Comparison of ENCODE assay signal across 8 cellular contexts in the genomic region with DNA sequence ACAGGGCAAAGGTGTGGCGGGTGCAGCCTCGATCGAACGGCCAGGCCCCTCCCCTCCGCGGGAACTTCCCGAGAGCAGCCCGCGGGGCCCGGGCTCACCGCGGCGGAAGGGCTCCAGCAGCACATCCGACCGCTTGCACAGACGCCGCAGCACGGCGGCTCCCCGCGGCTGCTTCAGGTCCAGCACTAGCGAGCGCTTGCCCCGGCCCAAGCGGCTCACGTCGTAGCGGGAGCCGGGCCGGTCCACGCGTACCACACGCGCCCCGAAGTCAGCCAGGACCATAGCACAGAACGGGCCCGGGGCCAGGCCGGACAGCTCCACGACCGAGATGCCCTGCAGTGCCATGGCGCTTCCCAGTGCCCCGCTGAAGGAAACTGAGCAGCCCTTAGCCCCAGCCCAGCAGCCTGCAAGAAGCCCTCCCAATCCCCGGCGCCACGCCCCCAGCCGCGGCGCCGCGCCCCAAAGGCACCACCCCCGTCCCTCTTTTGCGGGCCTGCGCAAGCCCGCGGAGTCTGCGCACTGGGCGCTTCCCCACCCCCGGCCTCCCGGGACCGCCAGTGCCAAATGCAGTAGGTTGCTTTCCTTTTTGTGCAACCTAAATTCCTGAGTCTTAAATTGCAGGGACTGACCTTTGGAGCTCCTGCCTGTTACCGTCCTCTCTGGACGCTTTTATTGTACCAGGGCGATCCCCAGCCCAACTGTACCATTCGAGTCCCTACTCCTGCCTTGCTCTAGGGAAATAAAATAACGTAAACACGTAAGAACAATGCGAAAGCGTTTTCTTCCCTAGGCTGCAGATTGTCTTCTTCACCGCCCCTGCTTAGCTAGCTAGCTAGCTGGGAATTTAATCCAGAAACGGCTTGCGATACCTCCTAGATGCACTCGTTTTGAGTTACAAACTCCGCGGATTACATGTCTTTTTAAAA. TPM values are rescaled to one million over a fixed set of nuclear protein-coding genes. Genes with fewer than 3 reads are reported as not detected.
A peak's percentile ranks its signal among the peaks of the same experiment; 100 is the strongest.
DNase-seq lines count a peak whose midpoint lies in the region; ATAC-seq and TF ChIP-seq lines count a peak whose summit lies in the region.

AMACR (minus strand) TSS at position 376 of the 926 bp plus-strand sequence; CDS start at position 345, 31 bp downstream.

- peak within 1 kb of the TSS; percentile 88 for H3K4me3 Mint-ChIP-seq in activated CD4-positive, alpha-beta T cell treated with anti-CD3 and anti-CD28 coated beads, Interleukin-2, amount 10 ng/mL, durations not matched to agents 24 days and 14 days

- H3K4me2 ChIP-seq in BLaER1 treated with 17β-estradiol and CSF1 and Interleukin-3, amounts not matched to agents 10 nM and 100 nM: peak within 1 kb of the TSS; percentile 81 to 96 (median 92)

- H3K27me3 ChIP-seq in BLaER1 treated with 17β-estradiol and CSF1 and Interleukin-3, amounts not matched to agents 10 nM and 100 nM: no peaks in the 10 kb centered on the region

- ATAC-seq in GM19324 (IDR thresholded peaks at IDR 0.05; ENCODE audit: low FRiP score, unreplicated experiment) (peak; percentile 94), HG03460 (IDR thresholded peaks at IDR 0.05; ENCODE audit: unreplicated experiment) (peak; percentile 91), left lobe of liver (peak; percentile 89)

- peaks cover 16% of the 10 kb centered on the region for H3K36me3 Mint-ChIP-seq in activated CD4-positive, alpha-beta T cell treated with anti-CD3 and anti-CD28 coated beads, Interleukin-2, amount 10 ng/mL, durations not matched to agents 24 days and 14 days (ENCODE audit: low read depth)

- peak within 1 kb of the TSS; percentile 78 to 93 (median 85) for H3K27ac ChIP-seq in BLaER1 treated with 17β-estradiol and CSF1 and Interleukin-3, amounts not matched to agents 10 nM and 100 nM
- H3K27ac ChIP-seq in coronary artery: peak within 1 kb of the TSS; percentile 72 to 93

- H3K4me1 Mint-ChIP-seq in activated CD4-positive, alpha-beta T cell treated with anti-CD3 and anti-CD28 coated beads, Interleukin-2, amount 10 ng/mL, durations not matched to agents 24 days and 14 days: peaks cover 27% of the 10 kb centered on the region

- H3K9me3 Mint-ChIP-seq in activated CD4-positive, alpha-beta T cell treated with anti-CD3 and anti-CD28 coated beads, Interleukin-2, amount 10 ng/mL, durations not matched to agents 24 days and 14 days: no peaks in the 10 kb centered on the region

- H3K27ac Mint-ChIP-seq in activated CD4-positive, alpha-beta T cell treated with anti-CD3 and anti-CD28 coated beads, Interleukin-2, amount 10 ng/mL, durations not matched to agents 24 days and 14 days: peak within 1 kb of the TSS; percentile 91

- DNase-seq in NCI-H524 treated with DMSO at 0.1 percent for 48 hours (lab: John Stamatoyannopoulos, UW): peak; percentile 84
- DNase-seq in activated CD4-positive, alpha-beta T cell treated with anti-CD3 and anti-CD28 coated beads, Interleukin-2, amount 10 ng/mL, durations not matched to agents 24 days and 14 days: peak; percentile 97
- peak; percentile 96 for DNase-seq in coronary artery (ENCODE audit: low spot score)
- DNase-seq in left lobe of liver (ENCODE audit: low spot score): peak; percentile 97
- peak; percentile 87 to 91 for DNase-seq in stimulated activated CD4-positive, alpha-beta T cell treated with anti-CD3 and anti-CD28 coated beads, Interleukin-2, amount 100 ng/mL, for 24 hours

- no peak for TF ChIP-seq CTCF in coronary artery (IDR thresholded peaks at IDR 0.05)

- H3K4me1 ChIP-seq in BLaER1 treated with 17β-estradiol and CSF1 and Interleukin-3, amounts not matched to agents 10 nM and 100 nM: peaks cover 15 to 32% (median 24%) of the 10 kb centered on the region in 10 experiments

- H3K27me3 Mint-ChIP-seq in activated CD4-positive, alpha-beta T cell treated with anti-CD3 and anti-CD28 coated beads, Interleukin-2, amount 10 ng/mL, durations not matched to agents 24 days and 14 days: peaks cover 2% of the 10 kb centered on the region

- peaks cover 11 to 28% (median 19%) of the 10 kb centered on the region in 11 experiments for H3K36me3 ChIP-seq in BLaER1 treated with 17β-estradiol and CSF1 and Interleukin-3, amounts not matched to agents 10 nM and 100 nM

- H4K20me1 ChIP-seq in BLaER1 treated with 17β-estradiol and CSF1 and Interleukin-3, amounts not matched to agents 10 nM and 100 nM: no peaks in the 10 kb centered on the region

- H3K9ac ChIP-seq in BLaER1 treated with 17β-estradiol and CSF1 and Interleukin-3, amounts not matched to agents 10 nM and 100 nM: peak within 1 kb of the TSS; percentile 74 to 90 (median 87)

- intact Hi-C loops in activated CD4-positive, alpha-beta T cell treated with anti-CD3 and anti-CD28 coated beads, Interleukin-2, amount 10 ng/mL, durations not matched to agents 24 days and 14 days (cut with micrococcal nuclease): loop anchor here (1.0 to 5.0 kb wide), 3 partner anchors 14 to 909 kb away; partner anchors contain the start of genes BRIX1, RAD1 and TARS1

- H3K9me3 ChIP-seq in BLaER1 treated with 17β-estradiol and CSF1 and Interleukin-3, amounts not matched to agents 10 nM and 100 nM (replicated peaks in 1 of 11): no peaks in the 10 kb centered on the region

- H3K4me3 ChIP-seq in BLaER1 treated with 17β-estradiol and CSF1 and Interleukin-3, amounts not matched to agents 10 nM and 100 nM: peak within 1 kb of the TSS; percentile 63 to 82 (median 71)
- peak within 1 kb of the TSS; percentile 85 for H3K4me3 ChIP-seq in coronary artery

RNA-seq across cellular contexts. Expression of gene AMACR, which starts in this region (rescaled TPM):
- 6.4 and 7.7 TPM in 2 replicates for total RNA-seq in activated CD4-positive, alpha-beta T cell treated with anti-CD3 and anti-CD28 coated beads, Interleukin-2, amount 10 ng/mL, durations not matched to agents 24 days and 14 days
- 58.0 TPM for total RNA-seq in left lobe of liver

Comparison
In these comparisons a context has a peak if more than half of its experiments do, and no peak if none do; other contexts are left out.
1. Peak in every context shown above with its lines: DNase-seq, ATAC-seq, H3K4me3 ChIP-seq and H3K27ac ChIP-seq.